In the genomic region with DNA sequence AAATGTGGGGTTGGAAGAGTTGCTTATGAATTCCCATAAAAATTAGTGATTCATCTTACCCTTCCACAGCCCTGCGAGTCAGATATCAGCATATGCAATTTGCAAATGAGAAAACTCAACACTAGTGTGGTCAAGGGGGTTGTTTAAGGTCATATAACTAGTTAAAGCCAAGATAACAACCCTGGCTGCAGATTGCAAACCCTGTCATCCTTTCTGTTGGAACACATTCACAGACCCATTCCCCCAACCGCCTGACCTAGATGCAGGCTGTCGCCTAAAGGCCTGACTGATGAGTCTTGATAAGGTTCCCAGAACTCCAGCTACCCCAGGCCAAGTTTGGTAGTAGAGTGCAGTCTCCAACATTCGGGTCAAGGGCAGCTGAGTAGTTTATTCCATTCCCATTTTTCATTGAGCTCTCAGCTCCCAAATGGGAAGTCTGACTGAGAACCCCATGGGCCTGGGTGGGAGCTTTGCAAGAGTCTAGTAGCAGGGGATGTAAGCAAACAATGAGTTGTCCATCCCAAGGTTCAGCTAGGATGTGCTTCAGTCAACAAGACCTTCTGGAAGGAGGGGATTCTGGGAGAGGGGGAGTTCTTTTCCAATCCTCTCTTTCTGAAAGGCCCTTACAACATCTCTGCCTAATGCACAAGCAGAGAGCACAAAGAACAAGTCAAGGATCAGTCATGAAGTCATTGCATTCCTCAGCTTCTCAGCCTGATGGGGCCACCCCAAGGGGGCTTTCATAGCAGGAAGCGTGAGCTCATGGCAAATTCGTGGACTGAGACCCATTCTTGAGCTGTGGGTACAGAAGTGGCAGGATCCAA, we compare ENCODE assay signal across 12 cellular contexts. TPM values are rescaled to one million over a fixed set of nuclear protein-coding genes. Genes with fewer than 3 reads are reported as not detected.
DNase-seq lines count a peak whose midpoint lies in the region; ATAC-seq, FAIRE-seq and TF ChIP-seq lines count a peak whose summit lies in the region.
"Had no signal": no experiment of that assay in that cellular context is flagged by ENCODE, and none has a peak within 500 bp of the region (broad histone marks: within the 10 kb centered on the region; RNA-seq: fewer than 3 reads in every experiment).

No MANE protein-coding gene starts in this region.

- H3K4me2 ChIP-seq in mesenchymal stem cell (ENCODE audit: low read length, poor library complexity, severe bottlenecking): no peak overlapping the region
- H3K4me2 ChIP-seq: PC-9 had no signal

- peaks cover 40% of the 10 kb centered on the region for H3K79me1 ChIP-seq in mesenchymal stem cell (replicated peaks; ENCODE audit: low read length, poor library complexity, severe bottlenecking)

- no peak for ATAC-seq in HG03432 (IDR thresholded peaks at IDR 0.05; ENCODE audit: unreplicated experiment)

- H3K4me3 ChIP-seq in Peyer's patch: no peak overlapping the region
- no peak overlapping the region for H3K4me3 ChIP-seq in esophagus (ENCODE audit: low read depth in 1 of 2, low read length in 2 of 2)
- no peak overlapping the region for H3K4me3 ChIP-seq in mesenchymal stem cell (ENCODE audit: insufficient read depth in 1 of 2, low read depth in 1 of 2, low read length in 2 of 2)
- H3K4me3 ChIP-seq in subcutaneous abdominal adipose tissue (ENCODE audit: low read depth in 1 of 5, low read length in 5 of 5): no peak overlapping the region
- H3K4me3 ChIP-seq: PC-9, prostate gland had no signal

- no peak overlapping the region for H2BK120ac ChIP-seq in mesenchymal stem cell (ENCODE audit: low read depth, low read length)

- no peak overlapping the region for H4K8ac ChIP-seq in mesenchymal stem cell (ENCODE audit: low read length)

- no peak overlapping the region for H3K18ac ChIP-seq in mesenchymal stem cell (ENCODE audit: low read depth in 1 of 2, low read length in 2 of 2)

- no peak overlapping the region for H2BK5ac ChIP-seq in mesenchymal stem cell (ENCODE audit: low read depth, low read length, poor library complexity, severe bottlenecking)

- FAIRE-seq in RCC 7860 (lab: Jason Lieb, UNC): no peak
- FAIRE-seq: GM12892 had no signal

- no peak overlapping the region for H3K4ac ChIP-seq in mesenchymal stem cell (ENCODE audit: low read depth in 1 of 2, low read length in 2 of 2)

- peak overlapping the region in 3 of 4 donors; percentile 46 to 68 (median 56) for H3K27ac ChIP-seq in Peyer's patch
- peak overlapping the region; percentile 45 to 50 for H3K27ac ChIP-seq in esophagus (ENCODE audit: low read depth in 2 of 2, low read length in 1 of 2)
- H3K27ac ChIP-seq in mesenchymal stem cell (ENCODE audit: low read length, poor library complexity, severe bottlenecking): peak overlapping the region; percentile 63
- peak overlapping the region; percentile 41 for H3K27ac ChIP-seq in subcutaneous abdominal adipose tissue (ENCODE audit: low read depth, low read length)
- H3K27ac ChIP-seq: PC-9, prostate gland had no signal

- H3K9me3 ChIP-seq in Peyer's patch: no peaks in the 10 kb centered on the region
- H3K9me3 ChIP-seq in esophagus (ENCODE audit: control insufficient read depth in 2 of 2, insufficient read depth in 1 of 2, low read depth in 1 of 2, low read length in 1 of 2): no peaks in the 10 kb centered on the region
- no peaks in the 10 kb centered on the region for H3K9me3 ChIP-seq in mesenchymal stem cell (ENCODE audit: control insufficient read depth, low read length)
- no peaks in the 10 kb centered on the region for H3K9me3 ChIP-seq in subcutaneous abdominal adipose tissue (ENCODE audit: control insufficient read depth in 5 of 5, low read length in 5 of 5)
- H3K9me3 ChIP-seq: prostate gland had no signal

- H3K4me1 ChIP-seq in Peyer's patch (peaks cover 0 to 14% (median 0%) of the 10 kb centered on the region in 4 donors), esophagus (ENCODE audit: control insufficient read depth in 2 of 2, insufficient read depth in 2 of 2, low read length in 1 of 2) (peaks cover 0 to 8% of the 10 kb centered on the region in 2 donors), mesenchymal stem cell (ENCODE audit: control insufficient read depth, insufficient read depth, low read depth, low read length) (peaks cover 8% of the 10 kb centered on the region), subcutaneous abdominal adipose tissue (ENCODE audit: control insufficient read depth in 5 of 5, insufficient read depth in 5 of 5, low read length in 5 of 5) (peaks cover 2 to 14% (median 3%) of the 10 kb centered on the region in 5 donors)
- H3K4me1 ChIP-seq: prostate gland had no signal

- no peaks in the 10 kb centered on the region for H3K27me3 ChIP-seq in Peyer's patch
- no peaks in the 10 kb centered on the region for H3K27me3 ChIP-seq in esophagus (ENCODE audit: control insufficient read depth in 1 of 2, insufficient read depth in 2 of 2, low read length in 2 of 2)
- no peaks in the 10 kb centered on the region for H3K27me3 ChIP-seq in mesenchymal stem cell (ENCODE audit: control insufficient read depth in 1 of 2, insufficient read depth in 1 of 2, low read length in 2 of 2)
- H3K27me3 ChIP-seq in subcutaneous abdominal adipose tissue (ENCODE audit: control insufficient read depth in 5 of 5, insufficient read depth in 4 of 5, low read length in 5 of 5): no peaks in the 10 kb centered on the region

- WGBS in esophagus, 2 donors: 55 to 63% methylated on average over 6 of the region's 6 CpGs
- WGBS in mesenchymal stem cell: 78% methylated on average over 5 of the region's 6 CpGs

- no peak overlapping the region for H2BK12ac ChIP-seq in mesenchymal stem cell (ENCODE audit: low read length in 2 of 2)

- H3K36me3 ChIP-seq in Peyer's patch (peaks cover 0 to 5% (median 0%) of the 10 kb centered on the region in 3 donors), esophagus (ENCODE audit: control insufficient read depth in 2 of 2, insufficient read depth in 2 of 2, low read length in 1 of 2) (peaks cover 0 to 4% of the 10 kb centered on the region in 2 donors), mesenchymal stem cell (ENCODE audit: control insufficient read depth in 1 of 2, insufficient read depth in 2 of 2, low read depth in 1 of 2, low read length in 2 of 2) (peaks cover 9 to 49% of the 10 kb centered on the region in 2 experiments), subcutaneous abdominal adipose tissue (ENCODE audit: control insufficient read depth in 5 of 5, insufficient read depth in 5 of 5, low read length in 5 of 5) (peaks cover 0 to 3% (median 0%) of the 10 kb centered on the region in 5 donors)
- H3K36me3 ChIP-seq: prostate gland had no signal

- H3K9ac ChIP-seq in mesenchymal stem cell (ENCODE audit: low read length): peak overlapping the region; percentile 38
- H3K9ac ChIP-seq in subcutaneous abdominal adipose tissue (ENCODE audit: low read length in 5 of 5): no peak overlapping the region

- DNase-seq in Peyer's patch: peak in 1 of 3 donors; percentile 45
- DNase-seq in mesenchymal stem cell: peak; percentile 68
- DNase-seq in NCI-H1105 treated with DMSO at 0.1 percent for 48 hours (lab: John Stamatoyannopoulos, UW): no peak
- no peak for DNase-seq in RCC 7860 (ENCODE audit: low spot score)
- DNase-seq in inferior parietal cortex (ENCODE audit: extremely low spot score): no peak
- DNase-seq: effector memory CD4-positive, alpha-beta T cell had no signal

- H2AFZ ChIP-seq in mesenchymal stem cell (ENCODE audit: low read depth, low read length): no peak overlapping the region
- H2AFZ ChIP-seq: PC-9 had no signal

- H3K14ac ChIP-seq in mesenchymal stem cell (ENCODE audit: low read length in 2 of 2): no peak overlapping the region

- no peak overlapping the region for H4K91ac ChIP-seq in mesenchymal stem cell (ENCODE audit: low read length)

- H3K23ac ChIP-seq in mesenchymal stem cell (ENCODE audit: low read length in 2 of 2): no peak overlapping the region

- no peak overlapping the region for H2BK15ac ChIP-seq in mesenchymal stem cell (ENCODE audit: low read depth, poor library complexity, severe bottlenecking)

- peak overlapping the region; percentile 1 for H2AK5ac ChIP-seq in mesenchymal stem cell (ENCODE audit: low read length, severe bottlenecking)

- TF ChIP-seq POLR2A in Peyer's patch (IDR thresholded peaks at IDR 0.05): no peak

- TF ChIP-seq CTCF in Peyer's patch (IDR thresholded peaks at IDR 0.05): no peak

RNA-seq across cellular contexts. Expression of gene ADAM19, which starts 40.3 kb away (rescaled TPM):
- total RNA-seq in Peyer's patch: 10 to 100 TPM in 1 of 4 donors, 1 to 10 TPM in 3; 1.1 to 47.9 (median 5.4) TPM
- polyA plus RNA-seq in esophagus: 1 to 10 TPM; 2.1 to 2.3 TPM
- 57.9 TPM for polyA plus RNA-seq in mesenchymal stem cell (2013, experiment 1 of 2)
- 57.0 TPM for polyA plus RNA-seq in mesenchymal stem cell (2013, experiment 2 of 2)
